Comparison of ENCODE assay signal across 1 cellular context in the genomic region with DNA sequence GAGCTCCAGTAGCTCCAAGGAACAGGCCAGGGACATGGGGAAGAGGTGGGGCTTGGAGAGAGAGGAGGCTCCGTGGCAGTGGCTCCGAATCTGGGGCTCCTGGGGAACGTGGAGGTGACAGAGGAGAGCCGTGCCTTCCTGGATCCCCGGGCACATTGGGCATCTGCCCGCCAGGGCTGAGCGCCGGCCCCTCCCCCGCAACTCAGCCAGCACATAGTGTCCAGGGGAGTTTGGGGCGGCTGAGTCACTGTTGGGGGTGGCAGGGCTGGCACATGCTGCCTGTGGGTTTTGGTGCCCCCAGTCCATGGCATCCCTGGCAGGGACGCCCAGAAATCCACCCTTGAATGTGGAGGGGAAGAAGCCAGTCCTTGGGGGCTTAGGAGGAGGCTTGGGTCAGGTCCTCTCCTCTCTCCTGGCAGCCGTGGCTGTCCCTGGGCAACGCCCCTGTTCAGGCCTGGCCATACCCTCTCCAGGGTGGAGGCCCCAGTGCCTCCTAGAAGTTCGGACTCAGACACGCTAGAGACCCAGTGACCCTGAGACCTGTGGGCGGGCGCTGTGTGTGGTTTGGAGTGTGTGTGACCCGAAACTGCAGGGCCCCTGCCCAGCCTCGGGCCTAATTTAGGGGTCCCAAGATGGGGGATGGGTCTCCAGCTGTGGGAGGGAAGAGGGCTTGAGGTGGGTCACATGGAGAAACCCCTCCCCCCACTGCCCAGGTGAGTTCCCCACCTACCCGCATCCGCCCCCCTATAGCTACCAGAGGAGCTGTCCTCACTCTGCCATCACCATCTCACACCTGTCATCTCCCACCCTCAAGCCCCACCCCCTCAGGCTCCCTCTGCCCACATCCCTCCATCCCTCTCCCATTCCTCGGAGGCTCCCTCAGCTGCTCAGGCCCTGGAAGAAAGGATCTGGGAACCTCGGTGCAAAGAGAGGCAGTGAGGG.
TF ChIP-seq lines count a peak whose summit lies in the region.

No MANE protein-coding gene starts in this region.

TF ChIP-seq in A549, 52 proteins besides CTCF, POLR2A, EP300 and RAD21:
- TF ChIP-seq, protein P1, sequence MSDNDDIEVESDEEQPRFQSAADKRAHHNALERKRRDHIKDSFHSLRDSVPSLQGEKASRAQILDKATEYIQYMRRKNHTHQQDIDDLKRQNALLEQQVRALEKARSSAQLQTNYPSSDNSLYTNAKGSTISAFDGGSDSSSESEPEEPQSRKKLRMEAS (IDR thresholded peaks at IDR 0.05): no peak
- TF ChIP-seq NR3C1 (IDR thresholded peaks at IDR 0.05) (no peak), NFE2L2 (conservative IDR thresholded peaks at IDR 0.05; ENCODE audit: low read length) (no peak), FOSL2 (IDR thresholded peaks at IDR 0.05) (no peak), FOSL2 (CRISPR knock-in tag; IDR thresholded peaks at IDR 0.05) (no peak), JUN (IDR thresholded peaks at IDR 0.05) (no peak), CHD2 (IDR thresholded peaks at IDR 0.05; ENCODE audit: low read length, partially characterized antibody) (no peak), CBX8 (IDR thresholded peaks at IDR 0.05) (no peak), TFCP2L1 (CRISPR knock-in tag; IDR thresholded peaks at IDR 0.05) (no peak), BHLHE40 (IDR thresholded peaks at IDR 0.05; ENCODE audit: low read depth, low read length) (no peak), CHD4 (IDR thresholded peaks at IDR 0.05; ENCODE audit: borderline replicate concordance) (no peak), HDAC2 (IDR thresholded peaks at IDR 0.05) (no peak), SREBF2 (IDR thresholded peaks at IDR 0.05) (no peak)
- TF ChIP-seq, protein P2, sequence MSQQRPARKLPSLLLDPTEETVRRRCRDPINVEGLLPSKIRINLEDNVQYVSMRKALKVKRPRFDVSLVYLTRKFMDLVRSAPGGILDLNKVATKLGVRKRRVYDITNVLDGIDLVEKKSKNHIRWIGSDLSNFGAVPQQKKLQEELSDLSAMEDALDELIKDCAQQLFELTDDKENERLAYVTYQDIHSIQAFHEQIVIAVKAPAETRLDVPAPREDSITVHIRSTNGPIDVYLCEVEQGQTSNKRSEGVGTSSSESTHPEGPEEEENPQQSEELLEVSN (IDR thresholded peaks at IDR 0.05; ENCODE audit: borderline replicate concordance, low read depth): no peak
- TF ChIP-seq, protein P3, sequence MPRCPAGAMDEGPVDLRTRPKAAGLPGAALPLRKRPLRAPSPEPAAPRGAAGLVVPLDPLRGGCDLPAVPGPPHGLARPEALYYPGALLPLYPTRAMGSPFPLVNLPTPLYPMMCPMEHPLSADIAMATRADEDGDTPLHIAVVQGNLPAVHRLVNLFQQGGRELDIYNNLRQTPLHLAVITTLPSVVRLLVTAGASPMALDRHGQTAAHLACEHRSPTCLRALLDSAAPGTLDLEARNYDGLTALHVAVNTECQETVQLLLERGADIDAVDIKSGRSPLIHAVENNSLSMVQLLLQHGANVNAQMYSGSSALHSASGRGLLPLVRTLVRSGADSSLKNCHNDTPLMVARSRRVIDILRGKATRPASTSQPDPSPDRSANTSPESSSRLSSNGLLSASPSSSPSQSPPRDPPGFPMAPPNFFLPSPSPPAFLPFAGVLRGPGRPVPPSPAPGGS (IDR thresholded peaks at IDR 0.05): no peak
